ENCODE assay signal across 1 cellular context in the genomic region with DNA sequence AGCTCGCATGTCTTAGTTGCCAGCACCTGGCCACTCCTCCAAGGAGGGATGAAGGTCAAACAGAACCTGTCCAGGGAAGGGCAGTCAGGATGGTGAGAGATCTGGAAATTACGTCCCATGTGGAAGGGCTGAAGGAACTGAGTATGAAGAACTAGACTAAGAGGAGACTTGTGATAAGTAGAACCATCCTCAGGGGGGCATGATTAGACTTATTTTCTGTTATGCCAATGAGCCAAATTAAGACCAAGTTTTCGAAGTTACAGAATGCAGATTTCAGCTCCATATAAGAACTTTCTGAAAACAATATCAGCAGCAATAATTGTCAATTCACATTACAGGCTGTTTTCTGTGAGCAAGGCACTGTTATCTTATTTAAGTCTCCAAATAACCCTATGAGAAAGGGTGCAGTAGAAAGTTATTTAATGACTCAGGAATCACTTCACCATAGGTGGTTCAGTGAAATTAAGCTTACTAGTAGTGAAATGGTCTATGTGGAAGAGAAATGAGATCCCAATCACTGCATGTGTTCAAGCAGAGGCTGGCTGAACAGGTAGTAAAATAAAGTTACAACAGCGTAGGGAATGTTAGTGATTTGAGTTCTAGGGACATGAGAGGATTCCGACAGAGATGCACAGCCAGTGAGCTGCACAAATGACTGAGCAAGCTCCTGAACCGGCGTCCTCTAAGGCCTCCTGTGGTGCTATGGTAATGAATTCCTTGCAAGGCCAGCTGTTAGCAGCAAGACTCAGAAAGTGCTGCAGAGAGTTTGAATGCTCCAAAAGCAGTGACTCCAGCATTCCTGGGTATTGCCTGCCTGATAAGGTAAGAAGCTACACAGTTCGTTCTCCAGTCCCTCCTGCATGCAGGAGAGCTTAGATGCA.
TF ChIP-seq lines count a peak whose summit lies in the region.

No MANE protein-coding gene starts in this region.

TF ChIP-seq in HCT116, 20 proteins besides CTCF, POLR2A, EP300 and RAD21 (continued from another document):
- TF ChIP-seq, protein P1, sequence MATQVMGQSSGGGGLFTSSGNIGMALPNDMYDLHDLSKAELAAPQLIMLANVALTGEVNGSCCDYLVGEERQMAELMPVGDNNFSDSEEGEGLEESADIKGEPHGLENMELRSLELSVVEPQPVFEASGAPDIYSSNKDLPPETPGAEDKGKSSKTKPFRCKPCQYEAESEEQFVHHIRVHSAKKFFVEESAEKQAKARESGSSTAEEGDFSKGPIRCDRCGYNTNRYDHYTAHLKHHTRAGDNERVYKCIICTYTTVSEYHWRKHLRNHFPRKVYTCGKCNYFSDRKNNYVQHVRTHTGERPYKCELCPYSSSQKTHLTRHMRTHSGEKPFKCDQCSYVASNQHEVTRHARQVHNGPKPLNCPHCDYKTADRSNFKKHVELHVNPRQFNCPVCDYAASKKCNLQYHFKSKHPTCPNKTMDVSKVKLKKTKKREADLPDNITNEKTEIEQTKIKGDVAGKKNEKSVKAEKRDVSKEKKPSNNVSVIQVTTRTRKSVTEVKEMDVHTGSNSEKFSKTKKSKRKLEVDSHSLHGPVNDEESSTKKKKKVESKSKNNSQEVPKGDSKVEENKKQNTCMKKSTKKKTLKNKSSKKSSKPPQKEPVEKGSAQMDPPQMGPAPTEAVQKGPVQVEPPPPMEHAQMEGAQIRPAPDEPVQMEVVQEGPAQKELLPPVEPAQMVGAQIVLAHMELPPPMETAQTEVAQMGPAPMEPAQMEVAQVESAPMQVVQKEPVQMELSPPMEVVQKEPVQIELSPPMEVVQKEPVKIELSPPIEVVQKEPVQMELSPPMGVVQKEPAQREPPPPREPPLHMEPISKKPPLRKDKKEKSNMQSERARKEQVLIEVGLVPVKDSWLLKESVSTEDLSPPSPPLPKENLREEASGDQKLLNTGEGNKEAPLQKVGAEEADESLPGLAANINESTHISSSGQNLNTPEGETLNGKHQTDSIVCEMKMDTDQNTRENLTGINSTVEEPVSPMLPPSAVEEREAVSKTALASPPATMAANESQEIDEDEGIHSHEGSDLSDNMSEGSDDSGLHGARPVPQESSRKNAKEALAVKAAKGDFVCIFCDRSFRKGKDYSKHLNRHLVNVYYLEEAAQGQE (IDR thresholded peaks at IDR 0.05; ENCODE audit: low read depth): no peak
- TF ChIP-seq YY1 (IDR thresholded peaks at IDR 0.05; ENCODE audit: extremely low read depth, insufficient replicate concordance, low read depth, low read length) (no peak), ZNF274 (IDR thresholded peaks at IDR 0.05; ENCODE audit: low read depth, low read length) (no peak), CEBPB (IDR thresholded peaks at IDR 0.05; ENCODE audit: low read depth) (no peak), ELF1 (IDR thresholded peaks at IDR 0.05; ENCODE audit: borderline replicate concordance, low read depth) (no peak), TCF7L2 (IDR thresholded peaks at IDR 0.05; ENCODE audit: borderline replicate concordance, extremely low read depth, insufficient read depth, insufficient read length) (no peak), FOSL1 (IDR thresholded peaks at IDR 0.05; ENCODE audit: low read depth) (no peak)
- TF ChIP-seq, protein P2, sequence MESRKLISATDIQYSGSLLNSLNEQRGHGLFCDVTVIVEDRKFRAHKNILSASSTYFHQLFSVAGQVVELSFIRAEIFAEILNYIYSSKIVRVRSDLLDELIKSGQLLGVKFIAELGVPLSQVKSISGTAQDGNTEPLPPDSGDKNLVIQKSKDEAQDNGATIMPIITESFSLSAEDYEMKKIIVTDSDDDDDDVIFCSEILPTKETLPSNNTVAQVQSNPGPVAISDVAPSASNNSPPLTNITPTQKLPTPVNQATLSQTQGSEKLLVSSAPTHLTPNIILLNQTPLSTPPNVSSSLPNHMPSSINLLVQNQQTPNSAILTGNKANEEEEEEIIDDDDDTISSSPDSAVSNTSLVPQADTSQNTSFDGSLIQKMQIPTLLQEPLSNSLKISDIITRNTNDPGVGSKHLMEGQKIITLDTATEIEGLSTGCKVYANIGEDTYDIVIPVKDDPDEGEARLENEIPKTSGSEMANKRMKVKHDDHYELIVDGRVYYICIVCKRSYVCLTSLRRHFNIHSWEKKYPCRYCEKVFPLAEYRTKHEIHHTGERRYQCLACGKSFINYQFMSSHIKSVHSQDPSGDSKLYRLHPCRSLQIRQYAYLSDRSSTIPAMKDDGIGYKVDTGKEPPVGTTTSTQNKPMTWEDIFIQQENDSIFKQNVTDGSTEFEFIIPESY (IDR thresholded peaks at IDR 0.05; ENCODE audit: extremely low read depth, insufficient replicate concordance, low read length): no peak
- TF ChIP-seq, protein P3, sequence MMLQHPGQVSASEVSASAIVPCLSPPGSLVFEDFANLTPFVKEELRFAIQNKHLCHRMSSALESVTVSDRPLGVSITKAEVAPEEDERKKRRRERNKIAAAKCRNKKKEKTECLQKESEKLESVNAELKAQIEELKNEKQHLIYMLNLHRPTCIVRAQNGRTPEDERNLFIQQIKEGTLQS (IDR thresholded peaks at IDR 0.05): no peak
- TF ChIP-seq, protein P4, sequence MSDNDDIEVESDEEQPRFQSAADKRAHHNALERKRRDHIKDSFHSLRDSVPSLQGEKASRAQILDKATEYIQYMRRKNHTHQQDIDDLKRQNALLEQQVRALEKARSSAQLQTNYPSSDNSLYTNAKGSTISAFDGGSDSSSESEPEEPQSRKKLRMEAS (IDR thresholded peaks at IDR 0.05): no peak
